Comparison of ENCODE assay signal across 7 cellular contexts in the genomic region with DNA sequence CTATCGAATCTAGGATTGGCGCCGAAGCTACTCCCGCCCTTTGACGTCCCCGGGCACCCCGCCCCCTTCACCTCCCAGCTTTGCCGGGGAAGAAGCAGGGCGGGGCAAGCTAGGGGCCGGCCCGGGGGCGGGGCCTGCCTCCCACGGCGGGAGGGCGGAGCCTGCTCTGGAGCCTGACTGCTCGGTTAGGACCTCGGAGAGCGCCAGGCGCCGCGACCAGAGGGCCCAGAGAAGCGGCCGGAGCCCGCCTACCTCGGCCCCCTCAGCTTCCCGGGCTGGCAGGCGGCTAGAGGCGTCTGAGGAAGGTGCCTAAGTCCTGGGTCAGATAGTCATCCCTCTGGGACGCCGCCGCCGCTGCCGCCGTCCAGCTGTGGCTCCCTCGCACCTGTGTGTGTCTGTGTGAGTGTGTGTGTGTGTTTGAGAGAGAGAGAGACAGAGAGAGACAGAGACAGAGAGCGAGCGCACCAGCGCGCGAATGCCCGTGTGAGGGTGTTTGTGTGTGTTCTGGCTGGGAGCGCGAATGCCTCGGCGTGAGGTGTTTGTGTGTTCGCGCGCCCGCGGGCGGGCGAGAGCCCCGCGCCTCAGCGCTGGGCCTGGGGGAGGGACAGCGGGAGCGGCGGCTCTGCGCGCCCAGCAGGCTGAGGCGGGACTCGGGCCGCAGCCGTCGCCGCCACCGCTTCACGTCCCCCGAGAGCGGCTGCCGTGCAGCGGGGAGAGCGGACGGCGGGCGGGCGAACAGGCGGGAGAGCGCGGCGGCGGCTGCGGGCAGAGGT. TPM values are rescaled to one million over a fixed set of nuclear protein-coding genes. Genes with fewer than 3 reads are reported as not detected.
DNase-seq lines count a peak whose midpoint lies in the region; ATAC-seq, FAIRE-seq and TF ChIP-seq lines count a peak whose summit lies in the region.

A gene (plus strand): TSS at position 176 of the 773 bp plus-strand sequence. CDS start 1,374 bp downstream, outside the sequence.

- no peaks in the 10 kb centered on the region for H3K9me2 ChIP-seq in SU-DHL-6 (replicated peaks; ENCODE audit: insufficient read depth, low read length)

- CTCF ChIA-PET in GM10248 (lab: Yijun Ruan, JAX) = interaction anchor here (1.4 kb wide), 1 partner anchor 25 kb away, joined by 4 read pairs; no protein-coding TSS in a partner anchor

- dilution Hi-C loops in keratinocyte (cut with MboI; ENCODE audit: extremely low pct_ligation_motif_present, low sequenced_read_pairs) = no loop called here

- no peak for TF ChIP-seq CTCF in GM10248 (IDR thresholded peaks at IDR 0.05; ENCODE audit: control extremely low read depth, extremely low read depth, low read depth, missing control alignments)
- no peak for TF ChIP-seq CTCF in SU-DHL-6 (IDR thresholded peaks at IDR 0.05; ENCODE audit: insufficient read depth, low read length, poor library complexity, severe bottlenecking)
- no peak for TF ChIP-seq CTCF in keratinocyte (optimal IDR thresholded peaks at IDR 0.05 in 1 of 3, IDR thresholded peaks at IDR 0.05 in 1 of 3, conservative IDR thresholded peaks at IDR 0.05 in 1 of 3; ENCODE audit: extremely low read depth in 1 of 3, insufficient read depth in 2 of 3, low read length in 3 of 3)

- peaks cover 2% of the 10 kb centered on the region for H3K4me1 ChIP-seq in keratinocyte (ENCODE audit: control insufficient read depth, extremely low read depth, insufficient read depth, low read length)

- peak within 1 kb of the TSS; percentile 73 for H3K27ac ChIP-seq in SU-DHL-6 (ENCODE audit: low read depth, low read length)
- no peak within 1 kb of the TSS for H3K27ac ChIP-seq in keratinocyte (ENCODE audit: control insufficient read depth, insufficient read depth, low read length)

- no peaks in the 10 kb centered on the region for H4K20me1 ChIP-seq in SU-DHL-6 (ENCODE audit: low read depth, low read length)
- no peaks in the 10 kb centered on the region for H4K20me1 ChIP-seq in keratinocyte (ENCODE audit: control insufficient read depth, extremely low read depth, insufficient read depth, low read length)

- DNase-seq in GM10248 (ENCODE audit: extremely low spot score) = peak; percentile 68
- DNase-seq in HuH-7.5 (ENCODE audit: low spot score) = peak; percentile 49
- DNase-seq in central memory CD4-positive, alpha-beta T cell = peak; percentile 2
- no peak for DNase-seq in keratinocyte (ENCODE audit: low read depth, low spot score)
- DNase-seq in stimulated activated CD4-positive, alpha-beta T cell treated with anti-CD3 and anti-CD28 coated beads, Interleukin-12 subunit alpha, Interleukin-12 subunit beta, amount 100 ng/mL, for 24 hours (ENCODE audit: low read depth in 2 of 2) = peak; percentile 28 to 57

- peak; percentile 98 for ATAC-seq in GM21723 (IDR thresholded peaks at IDR 0.05; ENCODE audit: unreplicated experiment)

- no peaks in the 10 kb centered on the region for H3K9me3 ChIP-seq in SU-DHL-6 (ENCODE audit: insufficient read depth, low read length)
- H3K9me3 ChIP-seq in keratinocyte (ENCODE audit: control insufficient read depth, low read depth, low read length) = no peaks in the 10 kb centered on the region

- H3K9me1 ChIP-seq in keratinocyte (ENCODE audit: control insufficient read depth, extremely low read depth, insufficient read depth, low read length) = no peaks in the 10 kb centered on the region

- no peaks in the 10 kb centered on the region for H3K36me3 ChIP-seq in SU-DHL-6 (ENCODE audit: low read length)
- H3K36me3 ChIP-seq in keratinocyte (ENCODE audit: control insufficient read depth in 2 of 2, extremely low read depth in 1 of 2, insufficient read depth in 2 of 2, low read length in 2 of 2) = no peaks in the 10 kb centered on the region

- no peak for FAIRE-seq in keratinocyte (lab: Jason Lieb, UNC)

- H3K4me2 ChIP-seq in SU-DHL-6 (ENCODE audit: low read depth, low read length, poor library complexity, severe bottlenecking) (peak within 1 kb of the TSS; percentile 62), keratinocyte (ENCODE audit: control insufficient read depth, extremely low read depth, insufficient read depth, low read depth, low read length) (peak within 1 kb of the TSS; percentile 50)

- no peaks in the 10 kb centered on the region for H3F3A ChIP-seq in SU-DHL-6 (ENCODE audit: insufficient read depth)

- H3K27me3 ChIP-seq in SU-DHL-6 (ENCODE audit: low read length) (no peaks in the 10 kb centered on the region), keratinocyte (ENCODE audit: control insufficient read depth, extremely low read depth, insufficient read depth, low read length) (peaks cover 32% of the 10 kb centered on the region)

- H3K4me3 ChIP-seq in SU-DHL-6 (ENCODE audit: insufficient read depth, low read length, poor library complexity, severe bottlenecking) (peak within 1 kb of the TSS; percentile 55), keratinocyte (ENCODE audit: control insufficient read depth in 2 of 3, extremely low read depth in 1 of 3, insufficient read depth in 2 of 3, low read depth in 1 of 3, low read length in 3 of 3) (peak within 1 kb of the TSS; percentile 17 to 45 (median 27))

- H2AFZ ChIP-seq in SU-DHL-6 (ENCODE audit: low read depth, low read length, severe bottlenecking) (peak within 1 kb of the TSS; percentile 81), keratinocyte (ENCODE audit: control insufficient read depth, low read length) (no peak within 1 kb of the TSS)

- H3K79me2 ChIP-seq in SU-DHL-6 (ENCODE audit: insufficient read depth, low read length) = no peaks in the 10 kb centered on the region
- H3K79me2 ChIP-seq in keratinocyte (ENCODE audit: control insufficient read depth, insufficient read depth, low read length) = no peaks in the 10 kb centered on the region

- H3K9ac ChIP-seq in SU-DHL-6 (ENCODE audit: low read length) (peak within 1 kb of the TSS; percentile 50), keratinocyte (ENCODE audit: control insufficient read depth, extremely low read depth, insufficient read depth, low read length) (no peak within 1 kb of the TSS)

- POLR2A ChIA-PET in GM10248 (lab: Yijun Ruan, JAX) = no interaction called here

RNA-seq across cellular contexts. Expression of the gene that starts here (rescaled TPM):
- polyA plus RNA-seq in keratinocyte = not detected in 3 replicates
- polyA plus RNA-seq in keratinocyte (2011; ENCODE audit: low read depth) = not detected
- not detected in 2 replicates for polyA plus RNA-seq in keratinocyte (2011; cell fraction: cytosol; rRNA removed)
- 0.03 TPM in 1 of 2 replicates, not detected in the other for polyA plus RNA-seq in keratinocyte (2011; cell fraction: nucleus; rRNA removed)
- not detected in 2 replicates for polyA plus RNA-seq in keratinocyte (2012; ENCODE audit: low replicate concordance)
- polyA minus RNA-seq in keratinocyte = not detected in 3 replicates
- not detected for polyA minus RNA-seq in keratinocyte (2011; cell fraction: cytosol; rRNA and poly(A)+ RNA removed)
- polyA minus RNA-seq in keratinocyte (2011; cell fraction: nucleus; rRNA and poly(A)+ RNA removed) = not detected in 2 replicates
